In genomic region chr2:196131384-196131861, GRCh38 we compare ENCODE assay signal across 8 cellular contexts. TPM values are rescaled to one million over a fixed set of nuclear protein-coding genes. Genes with fewer than 3 reads are reported as not detected.
A peak's percentile ranks its signal among the peaks of the same experiment; 100 is the strongest.
DNase-seq lines count a peak whose midpoint lies in the region; ATAC-seq and TF ChIP-seq lines count a peak whose summit lies in the region.

No MANE protein-coding gene starts in this region.

- DNase-seq in Calu3, result peak; percentile 19
- DNase-seq in activated naive CD8-positive, alpha-beta T cell treated with anti-CD3 and anti-CD28 coated beads, Interleukin-2, amount 50 U/mL, for 16 hours (ENCODE audit: low read depth, low spot score), result peak; percentile 34
- DNase-seq in lung (ENCODE audit: low spot score), result peak; percentile 43
- peak; percentile 5 to 7 for DNase-seq in thyroid gland

- H4K20me1 ChIP-seq in SU-DHL-6 (ENCODE audit: low read depth, low read length), result no peaks in the 10 kb centered on the region

- no peaks in the 10 kb centered on the region for H3K27me3 Mint-ChIP-seq in Calu3 (ENCODE audit: unreplicated experiment)

- peaks cover 46% of the 10 kb centered on the region for H3F3A ChIP-seq in SU-DHL-6 (ENCODE audit: insufficient read depth)

- no peak overlapping the region for H3K27ac ChIP-seq in HEK293 (ENCODE audit: extremely low read depth, low read depth, low read length)
- peak overlapping the region; percentile 50 for H3K27ac ChIP-seq in SU-DHL-6 (ENCODE audit: low read depth, low read length)
- no peak overlapping the region for H3K27ac ChIP-seq in lung (ENCODE audit: low read depth in 1 of 2, low read length in 1 of 2)
- no peak overlapping the region for H3K27ac ChIP-seq in thyroid gland

- H3K4me1 ChIP-seq in HEK293 (ENCODE audit: control insufficient read depth, insufficient read depth, low read length) (no peaks in the 10 kb centered on the region), lung (ENCODE audit: control insufficient read depth in 2 of 2, insufficient read depth in 2 of 2, low read length in 2 of 2) (no peaks in the 10 kb centered on the region), thyroid gland (no peaks in the 10 kb centered on the region)

- intact Hi-C loops in Calu3 (cut with micrococcal nuclease; ENCODE audit: unreplicated experiment) (no loop called here), thyroid gland (cut with DNase I) (no loop called here)

- no peak overlapping the region for H3K9ac ChIP-seq in SU-DHL-6 (ENCODE audit: low read length)

- no peaks in the 10 kb centered on the region for H3K79me2 ChIP-seq in SU-DHL-6 (ENCODE audit: insufficient read depth, low read length)

- H3K4me1 Mint-ChIP-seq in Calu3 (ENCODE audit: low read depth, unreplicated experiment), result no peaks in the 10 kb centered on the region

- peaks cover 17% of the 10 kb centered on the region for H3K9me3 Mint-ChIP-seq in Calu3 (ENCODE audit: low read depth, unreplicated experiment)

- ATAC-seq in lung (ENCODE audit: insufficient read depth, low FRiP score), result peak; percentile 73
- no peak for ATAC-seq in HG02763 (IDR thresholded peaks at IDR 0.05; ENCODE audit: unreplicated experiment)
- no peak for ATAC-seq in GM19452 (IDR thresholded peaks at IDR 0.05; ENCODE audit: unreplicated experiment)

- peak overlapping the region; percentile 22 for H3K27ac Mint-ChIP-seq in Calu3 (ENCODE audit: unreplicated experiment)

- WGBS in lung, 2 donors, result 82% methylated on average over 6 of the region's 6 CpGs
- 73 to 76% methylated on average over 6 of the region's 6 CpGs for WGBS in thyroid gland, 2 donors

- TF ChIP-seq CTCF in Calu3 (IDR thresholded peaks at IDR 0.05; ENCODE audit: unreplicated experiment) (peak; percentile 34), HEK293 (tag by site-specific recombination; IDR thresholded peaks at IDR 0.05) (peak; percentile 77), SU-DHL-6 (IDR thresholded peaks at IDR 0.05; ENCODE audit: insufficient read depth, low read length, poor library complexity, severe bottlenecking) (peak; percentile 49), lung (IDR thresholded peaks at IDR 0.05; ENCODE audit: control extremely low read depth, extremely low read depth) (peak; percentile 23), thyroid gland (IDR thresholded peaks at IDR 0.05) (peak in 1 of 6 experiments; percentile 16)

- no peak overlapping the region for H3K4me3 Mint-ChIP-seq in Calu3 (ENCODE audit: low read depth, unreplicated experiment)

- POLR2A ChIA-PET in HEK293 (lab: Yijun Ruan, JAX), result no interaction called here

- no TSS peak for BruUV-seq in Calu3 (replicated peaks; lab: Mats Ljungman, UMichigan)

- CTCF ChIA-PET in Calu3 (lab: Charles Lee), result no interaction called here
- CTCF ChIA-PET in HEK293 (lab: Yijun Ruan, JAX), result interaction anchor here (0.7 to 2.9 kb wide), 5 partner anchors 9 to 1227 kb away, joined by 3 to 13 read pairs (median 4); no protein-coding TSS in a partner anchor

- no peak overlapping the region for H2AFZ ChIP-seq in SU-DHL-6 (ENCODE audit: low read depth, low read length, severe bottlenecking)

- no peaks in the 10 kb centered on the region for H3K9me3 ChIP-seq in HEK293 (ENCODE audit: control insufficient read depth, insufficient read depth, low read depth, low read length)
- peaks cover 37% of the 10 kb centered on the region; the same call in 1 of the 2 replicates for H3K9me3 ChIP-seq in SU-DHL-6 (ENCODE audit: insufficient read depth, low read length)
- peaks cover 14 to 32% of the 10 kb centered on the region in 2 donors for H3K9me3 ChIP-seq in lung (ENCODE audit: control insufficient read depth in 2 of 2, insufficient read depth in 1 of 2, low read length in 1 of 2)
- H3K9me3 ChIP-seq in thyroid gland, result no peaks in the 10 kb centered on the region

- no peak overlapping the region for H3K4me2 ChIP-seq in SU-DHL-6 (ENCODE audit: low read depth, low read length, poor library complexity, severe bottlenecking)

- peaks cover 10 to 22% of the 10 kb centered on the region in 2 experiments; a peak in 2 of 3 replicates for H3K36me3 ChIP-seq in HEK293 (ENCODE audit: control insufficient read depth in 2 of 2, insufficient read depth in 1 of 2, low read length in 2 of 2)
- H3K36me3 ChIP-seq in SU-DHL-6 (ENCODE audit: low read length), result peaks cover 37% of the 10 kb centered on the region
- peaks cover 0 to 5% of the 10 kb centered on the region in 2 donors for H3K36me3 ChIP-seq in lung (ENCODE audit: control insufficient read depth in 2 of 2, insufficient read depth in 2 of 2, low read length in 2 of 2)
- peaks cover 0 to 5% of the 10 kb centered on the region in 2 donors for H3K36me3 ChIP-seq in thyroid gland

- H3K36me3 Mint-ChIP-seq in Calu3 (ENCODE audit: insufficient read depth, unreplicated experiment), result peaks cover 41% of the 10 kb centered on the region

- no peaks in the 10 kb centered on the region for H3K27me3 ChIP-seq in SU-DHL-6 (ENCODE audit: low read length)
- H3K27me3 ChIP-seq in lung (ENCODE audit: control insufficient read depth, insufficient read depth), result no peaks in the 10 kb centered on the region
- no peaks in the 10 kb centered on the region for H3K27me3 ChIP-seq in thyroid gland

- no peak for TF ChIP-seq POLR2A in thyroid gland (IDR thresholded peaks at IDR 0.05)

- no peak overlapping the region for H3K4me3 ChIP-seq in HEK293 (ENCODE audit: low read depth, low read length)
- H3K4me3 ChIP-seq in SU-DHL-6 (ENCODE audit: insufficient read depth, low read length, poor library complexity, severe bottlenecking), result no peak overlapping the region
- H3K4me3 ChIP-seq in lung, result no peak overlapping the region
- H3K4me3 ChIP-seq in thyroid gland (replicated peaks in 1 of 3), result no peak overlapping the region

- H3K9me2 ChIP-seq in SU-DHL-6 (replicated peaks; ENCODE audit: insufficient read depth, low read length), result no peaks in the 10 kb centered on the region

TF ChIP-seq in HEK293, 187 proteins besides CTCF, POLR2A, EP300 and RAD21:
- TF ChIP-seq ZNF37A (tag by site-specific recombination; IDR thresholded peaks at IDR 0.05), result no peak
- TF ChIP-seq ZNF660 (tag by site-specific recombination; IDR thresholded peaks at IDR 0.05), result 0 out of 2 replicates have a peak, but pooled peaks have one; percentile 34
- no peak for TF ChIP-seq ZNF701 (tag by site-specific recombination; IDR thresholded peaks at IDR 0.05)
- no peak for TF ChIP-seq ZBTB49 (tag by site-specific recombination; IDR thresholded peaks at IDR 0.05; ENCODE audit: low read depth)
- peak; percentile 96 for TF ChIP-seq ZNF654 (tag by site-specific recombination; IDR thresholded peaks at IDR 0.05; ENCODE audit: low read depth)
- no peak for TF ChIP-seq SP2 (tag by site-specific recombination; IDR thresholded peaks at IDR 0.05)
- TF ChIP-seq KLF10 (tag by site-specific recombination; IDR thresholded peaks at IDR 0.05), result no peak
- no peak for TF ChIP-seq ZNF391 (tag by site-specific recombination; IDR thresholded peaks at IDR 0.05; ENCODE audit: borderline replicate concordance, low read depth)
- no peak for TF ChIP-seq ZNF311 (tag by site-specific recombination; IDR thresholded peaks at IDR 0.05; ENCODE audit: borderline replicate concordance)
- no peak for TF ChIP-seq ZNF580 (tag by site-specific recombination; IDR thresholded peaks at IDR 0.05)
- TF ChIP-seq ZNF202 (tag by site-specific recombination; IDR thresholded peaks at IDR 0.05; ENCODE audit: borderline replicate concordance), result no peak
- 0 out of 2 replicates have a peak, but pooled peaks have one; percentile 17 for TF ChIP-seq ZNF366 (tag by site-specific recombination; conservative IDR thresholded peaks at IDR 0.05)

RNA-seq across cellular contexts. Expression of gene STK17B, which starts 40.0 kb away (rescaled TPM):
- total RNA-seq in Calu3 (2022) (32.3 and 38.5 TPM in 2 replicates), lung (10 to 100 TPM; 35.8 to 73.7 TPM), thyroid gland (10 to 100 TPM; 19.4 to 86.9 (median 33.9) TPM)
- polyA plus RNA-seq in lung, result 10 to 100 TPM in 1 of 2 donors, 1 to 10 TPM in 1; 9.0 to 18.6 TPM
